25 cellular contexts compared by ENCODE assay signal in genomic region chrX:110046971-110047370, GRCh38.
"Had no signal": no experiment of that assay in that cellular context is flagged by ENCODE, and none has a peak within 500 bp of the region (broad histone marks: within the 10 kb centered on the region; RNA-seq: fewer than 3 reads in every experiment).

No MANE protein-coding gene starts in this region.

- H3K27me3 Mint-ChIP-seq: activated CD4-positive, alpha-beta memory T cell treated with anti-CD3 and anti-CD28 coated beads, Interleukin-2, amount 10 ng/mL, durations not matched to agents 7 days and 5 days; activated CD4-positive, alpha-beta T cell treated with anti-CD3 and anti-CD28 coated beads, Interleukin-2, amount 10 ng/mL, durations not matched to agents 24 days and 14 days; activated T-helper 17 cell treated with anti-CD3 and anti-CD28 coated beads, Interleukin-2, amount 50 U/mL, for 72 hours; stimulated activated naive CD8-positive, alpha-beta T cell treated with anti-CD3 and anti-CD28 coated beads, Interleukin-15, Interleukin-2, amounts not matched to agents 100 ng/mL and 50 ng/mL, for 24 hours; type B pancreatic cell had no signal

- H3K9me3 ChIP-seq: breast epithelium, esophagus muscularis mucosa, ovary, prostate gland, vagina had no signal

- H3K27me3 ChIP-seq: esophagus muscularis mucosa, foreskin keratinocyte, ovary, vagina had no signal

- H3K36me3 ChIP-seq: breast epithelium, esophagus muscularis mucosa, ovary, prostate gland, vagina had no signal

- ATAC-seq: activated T-cell treated with anti-CD3 and anti-CD28 coated beads, Interleukin-2, amount 50 U/mL, for 4 hours; activated T-helper 17 cell treated with anti-CD3 and anti-CD28 coated beads, Interleukin-2, amount 50 U/mL, for 72 hours; foreskin keratinocyte had no signal

- H3K4me3 Mint-ChIP-seq: activated CD4-positive, alpha-beta memory T cell treated with anti-CD3 and anti-CD28 coated beads, Interleukin-2, amount 10 ng/mL, durations not matched to agents 7 days and 5 days; activated CD4-positive, alpha-beta T cell treated with anti-CD3 and anti-CD28 coated beads, Interleukin-2, amount 10 ng/mL, durations not matched to agents 24 days and 14 days; activated T-cell treated with anti-CD3 and anti-CD28 coated beads, Interleukin-2, amount 50 U/mL, for 4 hours; activated T-helper 17 cell treated with anti-CD3 and anti-CD28 coated beads, Interleukin-2, amount 50 U/mL, for 72 hours; nephron progenitor cell; stimulated activated naive CD8-positive, alpha-beta T cell treated with anti-CD3 and anti-CD28 coated beads, Interleukin-15, Interleukin-2, amounts not matched to agents 100 ng/mL and 50 ng/mL, for 24 hours; T-helper 1 cell treated with Interleukin-12 subunit alpha and Interleukin-12 subunit beta and Interleukin-4 antibody, amounts not matched to agents 30 μg/mL and 1 μg/mL, for 36 hours; type B pancreatic cell had no signal

- H3K9me3 Mint-ChIP-seq: activated CD4-positive, alpha-beta memory T cell treated with anti-CD3 and anti-CD28 coated beads, Interleukin-2, amount 10 ng/mL, durations not matched to agents 7 days and 5 days; activated CD4-positive, alpha-beta T cell treated with anti-CD3 and anti-CD28 coated beads, Interleukin-2, amount 10 ng/mL, durations not matched to agents 24 days and 14 days; activated T-cell treated with anti-CD3 and anti-CD28 coated beads, Interleukin-2, amount 50 U/mL, for 4 hours; activated T-helper 17 cell treated with anti-CD3 and anti-CD28 coated beads, Interleukin-2, amount 50 U/mL, for 72 hours; nephron progenitor cell; stimulated activated naive CD8-positive, alpha-beta T cell treated with anti-CD3 and anti-CD28 coated beads, Interleukin-15, Interleukin-2, amounts not matched to agents 100 ng/mL and 50 ng/mL, for 24 hours; T-helper 1 cell treated with Interleukin-12 subunit alpha and Interleukin-12 subunit beta and Interleukin-4 antibody, amounts not matched to agents 30 μg/mL and 1 μg/mL, for 36 hours; type B pancreatic cell had no signal

- H3K27ac ChIP-seq: breast epithelium, esophagus muscularis mucosa, foreskin keratinocyte, ovary, prostate gland, vagina had no signal

- FAIRE-seq: colon had no signal

- H3K4me3 ChIP-seq: breast epithelium, esophagus muscularis mucosa, ovary, prostate gland, vagina had no signal

- H3K4me1 ChIP-seq: breast epithelium, prostate gland, vagina had no signal

- H3K4me1 Mint-ChIP-seq: activated T-helper 17 cell treated with anti-CD3 and anti-CD28 coated beads, Interleukin-2, amount 50 U/mL, for 72 hours had no signal

- DNase-seq: activated CD4-positive, alpha-beta memory T cell treated with anti-CD3 and anti-CD28 coated beads, Interleukin-2, amount 10 ng/mL, durations not matched to agents 7 days and 5 days; activated CD4-positive, alpha-beta T cell treated with anti-CD3 and anti-CD28 coated beads, Interleukin-2, amount 10 ng/mL, durations not matched to agents 24 days and 14 days; activated CD4-positive, CD25-positive, alpha-beta regulatory T cell treated with anti-CD3 and anti-CD28 coated beads, Interleukin-2, amount 50 U/mL, for 72 hours; activated gamma-delta T cell treated with Interleukin-2 at 50 U/mL for 16 hours; activated naive CD4-positive, alpha-beta T cell treated with anti-CD3 and anti-CD28 coated beads, Interleukin-2, amount 50 U/mL, for 16 hours; activated T-cell treated with anti-CD3 and anti-CD28 coated beads, Interleukin-2, amount 50 U/mL, for 4 hours; dermis blood vessel endothelial cell; effector CD4-positive, alpha-beta T cell; foreskin keratinocyte; islet precursor cell; mammary epithelial cell; nephron progenitor cell; ovary; substantia nigra; SW 1271; T1000 had no signal

- H3K27ac Mint-ChIP-seq: activated CD4-positive, alpha-beta memory T cell treated with anti-CD3 and anti-CD28 coated beads, Interleukin-2, amount 10 ng/mL, durations not matched to agents 7 days and 5 days; activated CD4-positive, alpha-beta T cell treated with anti-CD3 and anti-CD28 coated beads, Interleukin-2, amount 10 ng/mL, durations not matched to agents 24 days and 14 days; activated T-helper 17 cell treated with anti-CD3 and anti-CD28 coated beads, Interleukin-2, amount 50 U/mL, for 72 hours; nephron progenitor cell; stimulated activated naive CD8-positive, alpha-beta T cell treated with anti-CD3 and anti-CD28 coated beads, Interleukin-15, Interleukin-2, amounts not matched to agents 100 ng/mL and 50 ng/mL, for 24 hours; T-helper 1 cell treated with Interleukin-12 subunit alpha and Interleukin-12 subunit beta and Interleukin-4 antibody, amounts not matched to agents 30 μg/mL and 1 μg/mL, for 36 hours had no signal
